9 cellular contexts compared by ENCODE assay signal in the genomic region with DNA sequence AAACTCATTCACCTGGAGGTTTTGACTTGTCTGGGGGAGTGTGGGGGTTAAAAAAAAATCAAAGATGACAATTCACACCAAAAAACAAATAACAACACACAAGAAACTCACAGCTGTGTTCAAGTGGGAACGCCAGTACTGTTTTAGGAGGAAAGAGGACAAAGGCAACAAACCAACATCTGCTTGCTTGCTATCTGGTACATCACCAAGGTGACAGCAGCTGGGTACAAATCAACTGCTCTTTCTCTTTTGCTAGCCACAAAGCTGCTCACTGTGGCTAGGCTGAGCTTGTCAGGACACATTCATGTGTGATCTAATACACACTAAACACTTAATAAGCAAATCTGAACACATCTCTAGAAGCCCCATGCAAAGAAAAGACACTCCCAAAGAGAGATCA.
DNase-seq lines count a peak whose midpoint lies in the region; ATAC-seq and TF ChIP-seq lines count a peak whose summit lies in the region.
"Had no signal": no experiment of that assay in that cellular context is flagged by ENCODE, and none has a peak within 500 bp of the region (broad histone marks: within the 10 kb centered on the region; RNA-seq: fewer than 3 reads in every experiment).

No MANE protein-coding gene starts in this region.

- ATAC-seq in GM18520 (IDR thresholded peaks at IDR 0.05; ENCODE audit: unreplicated experiment) = peak; percentile 76
- ATAC-seq in GM21526 (IDR thresholded peaks at IDR 0.05; ENCODE audit: low FRiP score, unreplicated experiment) = peak; percentile 61
- ATAC-seq in HG03520 (IDR thresholded peaks at IDR 0.05; ENCODE audit: unreplicated experiment) = peak; percentile 80
- ATAC-seq: left lobe of liver had no signal

- TF ChIP-seq POLR2A in adrenal gland (IDR thresholded peaks at IDR 0.05) = no peak

- intact Hi-C loops in adrenal gland (cut with DNase I) = no loop called here

- H3K9me3 ChIP-seq in muscle layer of duodenum (ENCODE audit: control insufficient read depth in 1 of 2, low read length in 2 of 2) (no peaks in the 10 kb centered on the region), adrenal gland (replicated peaks in 1 of 3) (no peaks in the 10 kb centered on the region)

- H3K27me3 ChIP-seq in muscle layer of duodenum (ENCODE audit: low read depth, low read length) (no peaks in the 10 kb centered on the region), adrenal gland (no peaks in the 10 kb centered on the region)
- H3K27me3 ChIP-seq: cardiac muscle cell had no signal

- DNase-seq in DMS153 (lab: John Stamatoyannopoulos, UW) = no peak
- no peak for DNase-seq in stimulated activated naive CD4-positive, alpha-beta T cell (lab: John Stamatoyannopoulos, UW)
- no peak for DNase-seq in adrenal gland

- H3K4me3 ChIP-seq in muscle layer of duodenum (ENCODE audit: low read depth in 1 of 2, low read length in 2 of 2) = no peak overlapping the region
- no peak overlapping the region for H3K4me3 ChIP-seq in adrenal gland
- H3K4me3 ChIP-seq: cardiac muscle cell had no signal

- H3K4me1 ChIP-seq in muscle layer of duodenum (ENCODE audit: control insufficient read depth in 1 of 2, insufficient read depth in 2 of 2, low read length in 2 of 2) = no peaks in the 10 kb centered on the region
- no peaks in the 10 kb centered on the region for H3K4me1 ChIP-seq in adrenal gland (replicated peaks in 1 of 2)

- no peak for TF ChIP-seq CTCF in adrenal gland (IDR thresholded peaks at IDR 0.05)

- peak overlapping the region; percentile 29 for H3K27ac ChIP-seq in muscle layer of duodenum (ENCODE audit: low read length)
- H3K27ac ChIP-seq in adrenal gland = no peak overlapping the region
- H3K27ac ChIP-seq: cardiac muscle cell had no signal

- WGBS in adrenal gland, 4 donors = 79 to 95% (median 82%) methylated on average over 1 of the region's 1 CpG

- no peaks in the 10 kb centered on the region for H3K36me3 ChIP-seq in muscle layer of duodenum (ENCODE audit: control insufficient read depth in 1 of 2, insufficient read depth in 2 of 2, low read length in 2 of 2)
- H3K36me3 ChIP-seq in adrenal gland (replicated peaks in 1 of 2) = no peaks in the 10 kb centered on the region
- H3K36me3 ChIP-seq: cardiac muscle cell had no signal
